12 cellular contexts compared by ENCODE assay signal in the genomic region with DNA sequence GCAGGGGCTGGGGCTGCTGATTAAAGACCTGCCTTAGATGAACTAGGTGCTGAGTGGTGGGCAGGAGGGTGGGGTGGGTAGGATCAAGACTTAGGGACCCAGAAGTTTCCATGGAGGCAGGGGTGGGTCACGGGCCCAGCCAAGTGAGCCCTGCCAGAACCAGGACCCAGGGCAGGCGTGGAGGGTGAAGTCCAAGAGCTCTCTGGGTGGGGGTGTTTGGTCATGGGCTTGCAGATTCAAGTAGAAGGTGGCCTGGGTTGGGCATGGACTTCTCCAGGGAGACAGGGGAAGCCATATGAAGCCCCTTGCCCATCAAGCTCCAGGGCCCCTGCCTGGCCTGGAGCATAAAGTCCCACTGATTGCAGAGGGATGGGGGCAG.
DNase-seq lines count a peak whose midpoint lies in the region; FAIRE-seq and TF ChIP-seq lines count a peak whose summit lies in the region.
"Had no signal": no experiment of that assay in that cellular context is flagged by ENCODE, and none has a peak within 500 bp of the region (broad histone marks: within the 10 kb centered on the region; RNA-seq: fewer than 3 reads in every experiment).

No MANE protein-coding gene starts in this region.

- FAIRE-seq in kidney (lab: Jason Lieb, UNC): no peak

- TF ChIP-seq POLR2A in uterus (IDR thresholded peaks at IDR 0.05): no peak

- intact Hi-C loops in kidney (cut with DNase I) (no loop called here), uterus (cut with DNase I; ENCODE audit: low total_unique reads) (no loop called here)

- H3K27me3 ChIP-seq in brain microvascular endothelial cell (replicated peaks) (no peaks in the 10 kb centered on the region), trophoblast cell (ENCODE audit: insufficient read depth, low read length) (no peaks in the 10 kb centered on the region), uterus (no peaks in the 10 kb centered on the region), Karpas-422 (ENCODE audit: low read length) (no peaks in the 10 kb centered on the region)

- peak overlapping the region; percentile 89 for H2BK12ac ChIP-seq in trophoblast cell (ENCODE audit: low read length)

- peaks cover 64% of the 10 kb centered on the region for H3K79me1 ChIP-seq in trophoblast cell (ENCODE audit: low read length)

- peak overlapping the region; percentile 92 for H2AK5ac ChIP-seq in trophoblast cell (ENCODE audit: low read length)

- DNase-seq in brain microvascular endothelial cell (no peak), kidney (peak; percentile 70), trophoblast cell (no peak), uterus (no peak), kidney tubule cell (ENCODE audit: low spot score) (no peak), middle frontal gyrus (ENCODE audit: extremely low spot score, low spot score) (no peak), Karpas-422 (no peak)
- DNase-seq: activated naive CD4-positive, alpha-beta T cell treated with anti-CD3 and anti-CD28 coated beads for 36 hours; DMS79; effector memory CD4-positive, alpha-beta T cell; NCI-H82 had no signal

- H3K9me3 ChIP-seq in kidney (ENCODE audit: control insufficient read depth in 1 of 2, low read length in 2 of 2): no peaks in the 10 kb centered on the region
- no peaks in the 10 kb centered on the region for H3K9me3 ChIP-seq in trophoblast cell (ENCODE audit: insufficient read depth, low read depth, low read length)
- no peaks in the 10 kb centered on the region for H3K9me3 ChIP-seq in uterus
- H3K9me3 ChIP-seq in Karpas-422 (ENCODE audit: low read length): no peaks in the 10 kb centered on the region

- in situ Hi-C loops in brain microvascular endothelial cell (cut with HindIII; ENCODE audit: low pct_ligation_motif_present, low sequenced_read_pairs): no loop called here

- H3K4me3 ChIP-seq in brain microvascular endothelial cell (ENCODE audit: low read depth, low read length): no peak overlapping the region
- peak overlapping the region in 1 of 2 donors; percentile 39 for H3K4me3 ChIP-seq in kidney (ENCODE audit: low read length in 2 of 2)
- no peak overlapping the region for H3K4me3 ChIP-seq in trophoblast cell (ENCODE audit: low read depth, low read length)
- no peak overlapping the region for H3K4me3 ChIP-seq in uterus
- H3K4me3 ChIP-seq in Karpas-422 (ENCODE audit: low read length): no peak overlapping the region

- peak overlapping the region; percentile 75 for H4K8ac ChIP-seq in trophoblast cell (ENCODE audit: low read depth, low read length)

- H3K23ac ChIP-seq in trophoblast cell (ENCODE audit: low read length): no peak overlapping the region

- H2BK5ac ChIP-seq in trophoblast cell (ENCODE audit: low read depth, low read length, poor library complexity): peak overlapping the region; percentile 74

- peak overlapping the region; percentile 48 for H3K18ac ChIP-seq in trophoblast cell (ENCODE audit: low read length)

- H3K4ac ChIP-seq in trophoblast cell (ENCODE audit: low read depth, low read length): peak overlapping the region; percentile 68

- no peaks in the 10 kb centered on the region for H4K20me1 ChIP-seq in Karpas-422 (ENCODE audit: insufficient read depth, low read depth, low read length)

- H4K12ac ChIP-seq in trophoblast cell (ENCODE audit: low read depth, low read length): no peak overlapping the region

- H3K9ac ChIP-seq in kidney (ENCODE audit: low read length in 2 of 2) (peak overlapping the region; percentile 34 to 60), trophoblast cell (ENCODE audit: low read length) (no peak overlapping the region), Karpas-422 (ENCODE audit: low read length) (no peak overlapping the region)

- H3K79me2 ChIP-seq in trophoblast cell (ENCODE audit: control insufficient read depth, insufficient read depth, low read length, poor library complexity) (peaks cover 10% of the 10 kb centered on the region), Karpas-422 (ENCODE audit: low read length) (no peaks in the 10 kb centered on the region)

- H3K4me1 ChIP-seq in kidney (ENCODE audit: control insufficient read depth in 1 of 2, insufficient read depth in 1 of 2, low read depth in 1 of 2, low read length in 2 of 2): peaks cover 39 to 50% of the 10 kb centered on the region in 2 donors
- peaks cover 63 to 64% of the 10 kb centered on the region in 2 experiments for H3K4me1 ChIP-seq in trophoblast cell (ENCODE audit: control insufficient read depth in 1 of 2, insufficient read depth in 2 of 2, low read length in 2 of 2)
- H3K4me1 ChIP-seq in uterus: peaks cover 0 to 30% of the 10 kb centered on the region in 2 donors
- H3K4me1 ChIP-seq in Karpas-422 (ENCODE audit: low read length): peaks cover 40% of the 10 kb centered on the region

- H3K4me2 ChIP-seq in trophoblast cell (ENCODE audit: low read length) (no peak overlapping the region), Karpas-422 (ENCODE audit: low read depth, low read length, poor library complexity, severe bottlenecking) (no peak overlapping the region)

- H2BK120ac ChIP-seq in trophoblast cell (ENCODE audit: insufficient read depth, low read length, poor library complexity): peak overlapping the region; percentile 82

- H4K91ac ChIP-seq in trophoblast cell (ENCODE audit: low read depth, low read length): peak overlapping the region; percentile 92

- no CpG with 5 or more reads among the region's 2 CpGs for WGBS in trophoblast cell (ENCODE audit: extremely low coverage, insufficient coverage, insufficient read length)

- H2AFZ ChIP-seq in trophoblast cell (ENCODE audit: insufficient read depth, low read length, poor library complexity) (no peak overlapping the region), Karpas-422 (ENCODE audit: low read length) (no peak overlapping the region)

- H3K36me3 ChIP-seq in brain microvascular endothelial cell (replicated peaks) (no peaks in the 10 kb centered on the region), kidney (ENCODE audit: control insufficient read depth in 1 of 2, insufficient read depth in 2 of 2, low read length in 2 of 2) (no peaks in the 10 kb centered on the region), trophoblast cell (ENCODE audit: control insufficient read depth in 1 of 2, insufficient read depth in 2 of 2, low read length in 2 of 2) (no peaks in the 10 kb centered on the region), uterus (no peaks in the 10 kb centered on the region), Karpas-422 (ENCODE audit: insufficient read depth, low read length) (no peaks in the 10 kb centered on the region)

- H3K9me2 ChIP-seq in Karpas-422 (replicated peaks; ENCODE audit: insufficient read depth, low read length): no peaks in the 10 kb centered on the region

- H3K27ac ChIP-seq in brain microvascular endothelial cell (peak overlapping the region; percentile 76), kidney (ENCODE audit: low read depth in 2 of 2, low read length in 2 of 2) (peak overlapping the region; percentile 59 to 88), trophoblast cell (ENCODE audit: low read depth, low read length) (peak overlapping the region; percentile 82), uterus (peak overlapping the region; percentile 69 to 72), Karpas-422 (ENCODE audit: low read length) (no peak overlapping the region)
- H3K27ac ChIP-seq: HL-60 had no signal

- peak overlapping the region; percentile 90 for H3K14ac ChIP-seq in trophoblast cell (ENCODE audit: low read length)

- TF ChIP-seq CTCF in brain microvascular endothelial cell (IDR thresholded peaks at IDR 0.05; ENCODE audit: low read depth, low read length, missing control alignments) (no peak), kidney (IDR thresholded peaks at IDR 0.05; ENCODE audit: borderline replicate concordance, extremely low read depth, insufficient read depth) (no peak), uterus (IDR thresholded peaks at IDR 0.05) (no peak)

Comparison
In these comparisons a context has a peak if more than half of its experiments do, and no peak if none do; other contexts are left out.
1. H3K9ac ChIP-seq: peak in kidney (2 of 2); none in trophoblast cell (single experiment) and Karpas-422 (single experiment).